Comparison of ENCODE assay signal across 1 cellular context in the genomic region with DNA sequence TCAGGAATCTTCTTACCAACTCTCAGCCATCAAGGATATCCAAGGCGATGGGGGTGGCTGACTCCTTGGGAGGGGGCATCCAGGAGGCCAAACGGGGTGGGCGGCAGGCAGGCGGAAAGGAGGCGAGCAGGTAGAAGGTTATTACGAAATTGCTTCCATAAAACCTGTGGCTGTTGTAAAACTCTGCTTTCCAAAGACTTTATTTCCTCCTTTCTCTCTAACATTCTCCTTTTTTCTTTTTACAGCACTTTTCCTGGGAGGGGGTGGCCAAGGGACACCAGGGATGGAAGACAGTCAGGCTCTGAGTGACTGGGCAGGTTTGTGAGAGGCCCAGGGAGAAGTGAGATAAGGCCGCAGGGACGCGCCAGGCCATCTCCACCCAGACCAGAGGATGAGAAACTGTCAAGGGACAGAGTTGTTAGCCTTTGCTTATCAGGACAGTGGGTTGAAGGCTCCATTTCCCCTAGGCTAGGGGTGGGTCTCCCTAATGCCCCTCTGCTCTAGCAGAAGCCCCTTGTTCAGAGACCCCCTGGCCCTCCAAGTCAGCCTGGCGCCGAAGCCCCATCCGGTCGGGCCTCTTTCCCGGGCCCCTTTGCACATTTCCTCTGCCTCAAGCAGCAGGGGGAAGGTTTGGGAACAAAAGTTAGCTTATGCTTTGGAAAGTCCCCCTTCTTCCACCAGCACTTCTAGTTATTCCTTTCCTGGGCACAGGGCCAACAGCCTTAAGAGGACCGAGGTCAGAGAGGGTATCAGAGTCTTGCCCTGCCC.
TF ChIP-seq lines count a peak whose summit lies in the region.

No MANE protein-coding gene starts in this region.

TF ChIP-seq in K562, 482 proteins besides CTCF, POLR2A, EP300 and RAD21 (continued from another document and continues in another):
- TF ChIP-seq, protein P1, sequence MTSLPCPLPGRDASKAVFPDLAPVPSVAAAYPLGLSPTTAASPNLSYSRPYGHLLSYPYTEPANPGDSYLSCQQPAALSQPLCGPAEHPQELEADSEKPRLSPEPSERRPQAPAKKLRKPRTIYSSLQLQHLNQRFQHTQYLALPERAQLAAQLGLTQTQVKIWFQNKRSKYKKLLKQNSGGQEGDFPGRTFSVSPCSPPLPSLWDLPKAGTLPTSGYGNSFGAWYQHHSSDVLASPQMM (CRISPR knock-in tag; IDR thresholded peaks at IDR 0.05), result no peak
- TF ChIP-seq GABPB1 (CRISPR knock-in tag; IDR thresholded peaks at IDR 0.05), result 0 out of 2 replicates have a peak, but pooled peaks have one; percentile 18
- peak; percentile 69 for TF ChIP-seq RBFOX2 (IDR thresholded peaks at IDR 0.05; ENCODE audit: low read depth, low read length)
- TF ChIP-seq ZFP30 (CRISPR knock-in tag; IDR thresholded peaks at IDR 0.05; ENCODE audit: borderline replicate concordance), result no peak
- TF ChIP-seq, protein P2, sequence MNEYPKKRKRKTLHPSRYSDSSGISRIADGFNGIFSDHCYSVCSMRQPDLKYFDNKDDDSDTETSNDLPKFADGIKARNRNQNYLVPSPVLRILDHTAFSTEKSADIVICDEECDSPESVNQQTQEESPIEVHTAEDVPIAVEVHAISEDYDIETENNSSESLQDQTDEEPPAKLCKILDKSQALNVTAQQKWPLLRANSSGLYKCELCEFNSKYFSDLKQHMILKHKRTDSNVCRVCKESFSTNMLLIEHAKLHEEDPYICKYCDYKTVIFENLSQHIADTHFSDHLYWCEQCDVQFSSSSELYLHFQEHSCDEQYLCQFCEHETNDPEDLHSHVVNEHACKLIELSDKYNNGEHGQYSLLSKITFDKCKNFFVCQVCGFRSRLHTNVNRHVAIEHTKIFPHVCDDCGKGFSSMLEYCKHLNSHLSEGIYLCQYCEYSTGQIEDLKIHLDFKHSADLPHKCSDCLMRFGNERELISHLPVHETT (CRISPR knock-in tag; conservative IDR thresholded peaks at IDR 0.05 in 1 of 2, IDR thresholded peaks at IDR 0.05 in 1 of 2), result 0 out of 4 replicates have a peak, but pooled peaks of 1 of the 2 experiments have one; percentile 56
- TF ChIP-seq ZNF75A (CRISPR knock-in tag; IDR thresholded peaks at IDR 0.05), result no peak
- TF ChIP-seq, protein P3, sequence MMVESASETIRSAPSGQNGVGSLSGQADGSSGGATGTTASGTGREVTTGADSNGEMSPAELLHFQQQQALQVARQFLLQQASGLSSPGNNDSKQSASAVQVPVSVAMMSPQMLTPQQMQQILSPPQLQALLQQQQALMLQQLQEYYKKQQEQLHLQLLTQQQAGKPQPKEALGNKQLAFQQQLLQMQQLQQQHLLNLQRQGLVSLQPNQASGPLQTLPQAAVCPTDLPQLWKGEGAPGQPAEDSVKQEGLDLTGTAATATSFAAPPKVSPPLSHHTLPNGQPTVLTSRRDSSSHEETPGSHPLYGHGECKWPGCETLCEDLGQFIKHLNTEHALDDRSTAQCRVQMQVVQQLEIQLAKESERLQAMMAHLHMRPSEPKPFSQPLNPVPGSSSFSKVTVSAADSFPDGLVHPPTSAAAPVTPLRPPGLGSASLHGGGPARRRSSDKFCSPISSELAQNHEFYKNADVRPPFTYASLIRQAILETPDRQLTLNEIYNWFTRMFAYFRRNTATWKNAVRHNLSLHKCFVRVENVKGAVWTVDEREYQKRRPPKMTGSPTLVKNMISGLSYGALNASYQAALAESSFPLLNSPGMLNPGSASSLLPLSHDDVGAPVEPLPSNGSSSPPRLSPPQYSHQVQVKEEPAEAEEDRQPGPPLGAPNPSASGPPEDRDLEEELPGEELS (CRISPR knock-in tag; IDR thresholded peaks at IDR 0.05; ENCODE audit: borderline replicate concordance), result no peak
- TF ChIP-seq, protein P4, sequence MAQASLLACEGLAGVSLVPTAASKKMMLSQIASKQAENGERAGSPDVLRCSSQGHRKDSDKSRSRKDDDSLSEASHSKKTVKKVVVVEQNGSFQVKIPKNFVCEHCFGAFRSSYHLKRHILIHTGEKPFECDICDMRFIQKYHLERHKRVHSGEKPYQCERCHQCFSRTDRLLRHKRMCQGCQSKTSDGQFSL (CRISPR knock-in tag; IDR thresholded peaks at IDR 0.05), result 0 out of 2 replicates have a peak, but pooled peaks have one; percentile 51
- TF ChIP-seq, protein P4 (tag; IDR thresholded peaks at IDR 0.05), result no peak
- no peak for TF ChIP-seq STAG1 (CRISPR knock-in tag; IDR thresholded peaks at IDR 0.05; ENCODE audit: borderline replicate concordance)
- 0 out of 2 replicates have a peak, but pooled peaks have one; percentile 25 for TF ChIP-seq FOXP1 (CRISPR knock-in tag; IDR thresholded peaks at IDR 0.05)
- TF ChIP-seq NFRKB (IDR thresholded peaks at IDR 0.05; ENCODE audit: low read depth), result peak; percentile 50
- TF ChIP-seq TSC22D4 (tag; IDR thresholded peaks at IDR 0.05), result no peak
- TF ChIP-seq, protein P5, sequence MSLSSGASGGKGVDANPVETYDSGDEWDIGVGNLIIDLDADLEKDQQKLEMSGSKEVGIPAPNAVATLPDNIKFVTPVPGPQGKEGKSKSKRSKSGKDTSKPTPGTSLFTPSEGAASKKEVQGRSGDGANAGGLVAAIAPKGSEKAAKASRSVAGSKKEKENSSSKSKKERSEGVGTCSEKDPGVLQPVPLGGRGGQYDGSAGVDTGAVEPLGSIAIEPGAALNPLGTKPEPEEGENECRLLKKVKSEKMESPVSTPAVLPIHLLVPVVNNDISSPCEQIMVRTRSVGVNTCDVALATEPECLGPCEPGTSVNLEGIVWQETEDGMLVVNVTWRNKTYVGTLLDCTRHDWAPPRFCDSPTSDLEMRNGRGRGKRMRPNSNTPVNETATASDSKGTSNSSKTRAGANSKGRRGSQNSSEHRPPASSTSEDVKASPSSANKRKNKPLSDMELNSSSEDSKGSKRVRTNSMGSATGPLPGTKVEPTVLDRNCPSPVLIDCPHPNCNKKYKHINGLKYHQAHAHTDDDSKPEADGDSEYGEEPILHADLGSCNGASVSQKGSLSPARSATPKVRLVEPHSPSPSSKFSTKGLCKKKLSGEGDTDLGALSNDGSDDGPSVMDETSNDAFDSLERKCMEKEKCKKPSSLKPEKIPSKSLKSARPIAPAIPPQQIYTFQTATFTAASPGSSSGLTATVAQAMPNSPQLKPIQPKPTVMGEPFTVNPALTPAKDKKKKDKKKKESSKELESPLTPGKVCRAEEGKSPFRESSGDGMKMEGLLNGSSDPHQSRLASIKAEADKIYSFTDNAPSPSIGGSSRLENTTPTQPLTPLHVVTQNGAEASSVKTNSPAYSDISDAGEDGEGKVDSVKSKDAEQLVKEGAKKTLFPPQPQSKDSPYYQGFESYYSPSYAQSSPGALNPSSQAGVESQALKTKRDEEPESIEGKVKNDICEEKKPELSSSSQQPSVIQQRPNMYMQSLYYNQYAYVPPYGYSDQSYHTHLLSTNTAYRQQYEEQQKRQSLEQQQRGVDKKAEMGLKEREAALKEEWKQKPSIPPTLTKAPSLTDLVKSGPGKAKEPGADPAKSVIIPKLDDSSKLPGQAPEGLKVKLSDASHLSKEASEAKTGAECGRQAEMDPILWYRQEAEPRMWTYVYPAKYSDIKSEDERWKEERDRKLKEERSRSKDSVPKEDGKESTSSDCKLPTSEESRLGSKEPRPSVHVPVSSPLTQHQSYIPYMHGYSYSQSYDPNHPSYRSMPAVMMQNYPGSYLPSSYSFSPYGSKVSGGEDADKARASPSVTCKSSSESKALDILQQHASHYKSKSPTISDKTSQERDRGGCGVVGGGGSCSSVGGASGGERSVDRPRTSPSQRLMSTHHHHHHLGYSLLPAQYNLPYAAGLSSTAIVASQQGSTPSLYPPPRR (CRISPR knock-in tag; IDR thresholded peaks at IDR 0.05; ENCODE audit: borderline replicate concordance), result no peak
- no peak for TF ChIP-seq ZNF696 (CRISPR knock-in tag; conservative IDR thresholded peaks at IDR 0.05)
- TF ChIP-seq GATA2 (CRISPR knock-in tag; IDR thresholded peaks at IDR 0.05), result peak; percentile 77; the same call in 1 of the 2 replicates
- TF ChIP-seq GTF2E2 (tag; IDR thresholded peaks at IDR 0.05), result 0 out of 2 replicates have a peak, but pooled peaks have one; percentile 45
- TF ChIP-seq ZSCAN32 (CRISPR knock-in tag; IDR thresholded peaks at IDR 0.05), result no peak
- TF ChIP-seq, protein P6, sequence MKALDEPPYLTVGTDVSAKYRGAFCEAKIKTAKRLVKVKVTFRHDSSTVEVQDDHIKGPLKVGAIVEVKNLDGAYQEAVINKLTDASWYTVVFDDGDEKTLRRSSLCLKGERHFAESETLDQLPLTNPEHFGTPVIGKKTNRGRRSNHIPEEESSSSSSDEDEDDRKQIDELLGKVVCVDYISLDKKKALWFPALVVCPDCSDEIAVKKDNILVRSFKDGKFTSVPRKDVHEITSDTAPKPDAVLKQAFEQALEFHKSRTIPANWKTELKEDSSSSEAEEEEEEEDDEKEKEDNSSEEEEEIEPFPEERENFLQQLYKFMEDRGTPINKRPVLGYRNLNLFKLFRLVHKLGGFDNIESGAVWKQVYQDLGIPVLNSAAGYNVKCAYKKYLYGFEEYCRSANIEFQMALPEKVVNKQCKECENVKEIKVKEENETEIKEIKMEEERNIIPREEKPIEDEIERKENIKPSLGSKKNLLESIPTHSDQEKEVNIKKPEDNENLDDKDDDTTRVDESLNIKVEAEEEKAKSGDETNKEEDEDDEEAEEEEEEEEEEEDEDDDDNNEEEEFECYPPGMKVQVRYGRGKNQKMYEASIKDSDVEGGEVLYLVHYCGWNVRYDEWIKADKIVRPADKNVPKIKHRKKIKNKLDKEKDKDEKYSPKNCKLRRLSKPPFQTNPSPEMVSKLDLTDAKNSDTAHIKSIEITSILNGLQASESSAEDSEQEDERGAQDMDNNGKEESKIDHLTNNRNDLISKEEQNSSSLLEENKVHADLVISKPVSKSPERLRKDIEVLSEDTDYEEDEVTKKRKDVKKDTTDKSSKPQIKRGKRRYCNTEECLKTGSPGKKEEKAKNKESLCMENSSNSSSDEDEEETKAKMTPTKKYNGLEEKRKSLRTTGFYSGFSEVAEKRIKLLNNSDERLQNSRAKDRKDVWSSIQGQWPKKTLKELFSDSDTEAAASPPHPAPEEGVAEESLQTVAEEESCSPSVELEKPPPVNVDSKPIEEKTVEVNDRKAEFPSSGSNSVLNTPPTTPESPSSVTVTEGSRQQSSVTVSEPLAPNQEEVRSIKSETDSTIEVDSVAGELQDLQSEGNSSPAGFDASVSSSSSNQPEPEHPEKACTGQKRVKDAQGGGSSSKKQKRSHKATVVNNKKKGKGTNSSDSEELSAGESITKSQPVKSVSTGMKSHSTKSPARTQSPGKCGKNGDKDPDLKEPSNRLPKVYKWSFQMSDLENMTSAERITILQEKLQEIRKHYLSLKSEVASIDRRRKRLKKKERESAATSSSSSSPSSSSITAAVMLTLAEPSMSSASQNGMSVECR (CRISPR knock-in tag; IDR thresholded peaks at IDR 0.05), result 0 out of 2 replicates have a peak, but pooled peaks have one; percentile 38
- no peak for TF ChIP-seq ZNF668 (CRISPR knock-in tag; IDR thresholded peaks at IDR 0.05)
- TF ChIP-seq ZNF124 (CRISPR knock-in tag; IDR thresholded peaks at IDR 0.05), result no peak
- TF ChIP-seq, protein P7, sequence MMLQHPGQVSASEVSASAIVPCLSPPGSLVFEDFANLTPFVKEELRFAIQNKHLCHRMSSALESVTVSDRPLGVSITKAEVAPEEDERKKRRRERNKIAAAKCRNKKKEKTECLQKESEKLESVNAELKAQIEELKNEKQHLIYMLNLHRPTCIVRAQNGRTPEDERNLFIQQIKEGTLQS (IDR thresholded peaks at IDR 0.05), result peak; percentile 9; the same call in 1 of the 2 replicates
- TF ChIP-seq, protein P7 (CRISPR knock-in tag; conservative IDR thresholded peaks at IDR 0.05), result no peak
- peak; percentile 79; the same call in 1 of the 2 replicates for TF ChIP-seq ZEB2 (IDR thresholded peaks at IDR 0.05)
- TF ChIP-seq, protein P8, sequence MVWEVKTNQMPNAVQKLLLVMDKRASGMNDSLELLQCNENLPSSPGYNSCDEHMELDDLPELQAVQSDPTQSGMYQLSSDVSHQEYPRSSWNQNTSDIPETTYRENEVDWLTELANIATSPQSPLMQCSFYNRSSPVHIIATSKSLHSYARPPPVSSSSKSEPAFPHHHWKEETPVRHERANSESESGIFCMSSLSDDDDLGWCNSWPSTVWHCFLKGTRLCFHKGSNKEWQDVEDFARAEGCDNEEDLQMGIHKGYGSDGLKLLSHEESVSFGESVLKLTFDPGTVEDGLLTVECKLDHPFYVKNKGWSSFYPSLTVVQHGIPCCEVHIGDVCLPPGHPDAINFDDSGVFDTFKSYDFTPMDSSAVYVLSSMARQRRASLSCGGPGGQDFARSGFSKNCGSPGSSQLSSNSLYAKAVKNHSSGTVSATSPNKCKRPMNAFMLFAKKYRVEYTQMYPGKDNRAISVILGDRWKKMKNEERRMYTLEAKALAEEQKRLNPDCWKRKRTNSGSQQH (CRISPR knock-in tag; IDR thresholded peaks at IDR 0.05), result no peak
- TF ChIP-seq, protein P9, sequence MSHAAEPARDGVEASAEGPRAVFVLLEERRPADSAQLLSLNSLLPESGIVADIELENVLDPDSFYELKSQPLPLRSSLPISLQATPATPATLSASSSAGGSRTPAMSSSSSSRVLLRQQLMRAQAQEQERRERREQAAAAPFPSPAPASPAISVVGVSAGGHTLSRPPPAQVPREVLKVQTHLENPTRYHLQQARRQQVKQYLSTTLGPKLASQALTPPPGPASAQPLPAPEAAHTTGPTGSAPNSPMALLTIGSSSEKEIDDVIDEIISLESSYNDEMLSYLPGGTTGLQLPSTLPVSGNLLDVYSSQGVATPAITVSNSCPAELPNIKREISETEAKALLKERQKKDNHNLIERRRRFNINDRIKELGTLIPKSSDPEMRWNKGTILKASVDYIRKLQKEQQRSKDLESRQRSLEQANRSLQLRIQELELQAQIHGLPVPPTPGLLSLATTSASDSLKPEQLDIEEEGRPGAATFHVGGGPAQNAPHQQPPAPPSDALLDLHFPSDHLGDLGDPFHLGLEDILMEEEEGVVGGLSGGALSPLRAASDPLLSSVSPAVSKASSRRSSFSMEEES (CRISPR knock-in tag; IDR thresholded peaks at IDR 0.05), result no peak
- TF ChIP-seq LEF1 (IDR thresholded peaks at IDR 0.05), result peak; percentile 80
- peak; percentile 84 for TF ChIP-seq MEIS2 (IDR thresholded peaks at IDR 0.05; ENCODE audit: partially characterized antibody)
- TF ChIP-seq ZBTB1 (CRISPR knock-in tag; IDR thresholded peaks at IDR 0.05; ENCODE audit: borderline replicate concordance, low read depth), result no peak
- TF ChIP-seq, protein P10, sequence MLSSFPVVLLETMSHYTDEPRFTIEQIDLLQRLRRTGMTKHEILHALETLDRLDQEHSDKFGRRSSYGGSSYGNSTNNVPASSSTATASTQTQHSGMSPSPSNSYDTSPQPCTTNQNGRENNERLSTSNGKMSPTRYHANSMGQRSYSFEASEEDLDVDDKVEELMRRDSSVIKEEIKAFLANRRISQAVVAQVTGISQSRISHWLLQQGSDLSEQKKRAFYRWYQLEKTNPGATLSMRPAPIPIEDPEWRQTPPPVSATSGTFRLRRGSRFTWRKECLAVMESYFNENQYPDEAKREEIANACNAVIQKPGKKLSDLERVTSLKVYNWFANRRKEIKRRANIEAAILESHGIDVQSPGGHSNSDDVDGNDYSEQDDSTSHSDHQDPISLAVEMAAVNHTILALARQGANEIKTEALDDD (IDR thresholded peaks at IDR 0.05), result 0 out of 2 replicates have a peak, but pooled peaks have one; percentile 54
- peak; percentile 78 for TF ChIP-seq POLR2B (IDR thresholded peaks at IDR 0.05; ENCODE audit: low read depth, partially characterized antibody)
- TF ChIP-seq ESRRA (IDR thresholded peaks at IDR 0.05; ENCODE audit: borderline replicate concordance, low read depth), result peak; percentile 62; the same call in 1 of the 2 replicates
- TF ChIP-seq NRF1 (conservative IDR thresholded peaks at IDR 0.05 in 1 of 2, IDR thresholded peaks at IDR 0.05 in 1 of 2), result peak; percentile 45; a peak in 3 of 4 replicates
- TF ChIP-seq ZNF175 (CRISPR knock-in tag; IDR thresholded peaks at IDR 0.05; ENCODE audit: low read depth), result peak; percentile 55; the same call in 1 of the 2 replicates
- no peak for TF ChIP-seq TFAM (CRISPR knock-in tag; conservative IDR thresholded peaks at IDR 0.05)
